In genomic region chr16:71542377-71542776, GRCh38 we compare ENCODE assay signal across 7 cellular contexts. TPM values are rescaled to one million over a fixed set of nuclear protein-coding genes. Genes with fewer than 3 reads are reported as not detected.
DNase-seq lines count a peak whose midpoint lies in the region; ATAC-seq, FAIRE-seq and TF ChIP-seq lines count a peak whose summit lies in the region.

No MANE protein-coding gene starts in this region.

- H3K4me1 ChIP-seq in vagina = no peaks in the 10 kb centered on the region

- DNase-seq in GM12891 (ENCODE audit: insufficient read length, low spot score) (peak; percentile 30), SK-MEL-5 (ENCODE audit: low read depth, low spot score) (peak; percentile 79), islet precursor cell (peak; percentile 81), vagina (ENCODE audit: extremely low spot score in 2 of 2) (no peak)
- peak; percentile 35 for DNase-seq in activated gamma-delta T cell treated with anti-CD3 and anti-CD28 coated beads, Interleukin-2, amount 50 U/mL, for 16 hours (ENCODE audit: low read depth)
- DNase-seq in stimulated activated CD8-positive, alpha-beta memory T cell treated with anti-CD3 and anti-CD28 coated beads, Interleukin-15, amount 100 ng/mL, for 4 hours (ENCODE audit: low read depth in 2 of 2) = peak; percentile 8 to 13

- no peaks in the 10 kb centered on the region for H3K9me3 ChIP-seq in vagina

- H3K36me3 ChIP-seq in vagina = no peaks in the 10 kb centered on the region

- intact Hi-C loops in vagina (cut with DNase I) = no loop called here

- peak; percentile 78 for FAIRE-seq in GM12891 (lab: Jason Lieb, UNC)

- no peak for TF ChIP-seq CTCF in vagina (IDR thresholded peaks at IDR 0.05)

- ATAC-seq in HG02938 (IDR thresholded peaks at IDR 0.05; ENCODE audit: unreplicated experiment) = peak; percentile 68

- no peak overlapping the region for H3K27ac ChIP-seq in vagina

- TF ChIP-seq POLR2A in GM12891 (IDR thresholded peaks at IDR 0.05; ENCODE audit: low read depth, low read length) (no peak), vagina (IDR thresholded peaks at IDR 0.05) (no peak)

- H3K4me3 ChIP-seq in vagina = no peak overlapping the region

- in situ Hi-C loops in SK-MEL-5 (cut with HindIII; ENCODE audit: low pct_unique_long_range_greater_than_20kb, low sequenced_read_pairs) = no loop called here

- H3K27me3 ChIP-seq in vagina = no peaks in the 10 kb centered on the region

TF ChIP-seq in GM12891, 5 proteins besides CTCF, POLR2A, EP300 and RAD21:
- TF ChIP-seq PAX5 (IDR thresholded peaks at IDR 0.05; ENCODE audit: insufficient read depth, low read length, severe bottlenecking) = no peak
- TF ChIP-seq POLR2AphosphoS5 (IDR thresholded peaks at IDR 0.05; ENCODE audit: low read depth, low read length) = no peak
- TF ChIP-seq POU2F2 (IDR thresholded peaks at IDR 0.05; ENCODE audit: low read depth, low read length) = no peak
- no peak for TF ChIP-seq SPI1 (IDR thresholded peaks at IDR 0.05; ENCODE audit: low read depth, low read length)

RNA-seq across cellular contexts. Expression of gene CHST4, which starts 16.2 kb away (rescaled TPM):
- polyA plus RNA-seq in GM12891 (2012; ENCODE audit: low read depth, missing spikeins) = 0.41 TPM
- total RNA-seq in SK-MEL-5 (2014; rRNA removed; shearing (Covaris generic)) = not detected in 2 replicates
- polyA plus RNA-seq in SK-MEL-5 (2015; cell fraction: cytosol; rRNA removed) = not detected in 2 replicates
- polyA plus RNA-seq in SK-MEL-5 (2015; cell fraction: nucleus; rRNA removed) = not detected in 2 replicates
- not detected for total RNA-seq in vagina

RNA-seq across cellular contexts. Expression of gene TAT, which starts 34.5 kb away (rescaled TPM):
- 0.01 TPM for polyA plus RNA-seq in GM12891 (2012; ENCODE audit: low read depth, missing spikeins)
- not detected in 2 replicates for total RNA-seq in SK-MEL-5 (2014; rRNA removed; shearing (Covaris generic))
- polyA plus RNA-seq in SK-MEL-5 (2015; cell fraction: cytosol; rRNA removed) = not detected in 2 replicates
- polyA plus RNA-seq in SK-MEL-5 (2015; cell fraction: nucleus; rRNA removed) = not detected in 2 replicates
- total RNA-seq in vagina = not detected

RNA-seq across cellular contexts. Expression of gene ZNF19, which starts 53.3 kb away (rescaled TPM):
- polyA plus RNA-seq in GM12891 (2012; ENCODE audit: low read depth, missing spikeins) = 1.2 TPM
- 2.2 and 3.3 TPM in 2 replicates for total RNA-seq in SK-MEL-5 (2014; rRNA removed; shearing (Covaris generic))
- 1.0 and 1.4 TPM in 2 replicates for polyA plus RNA-seq in SK-MEL-5 (2015; cell fraction: cytosol; rRNA removed)
- polyA plus RNA-seq in SK-MEL-5 (2015; cell fraction: nucleus; rRNA removed) = 11.4 and 15.3 TPM in 2 replicates
- 2.2 TPM for total RNA-seq in vagina

Comparison
In these comparisons a context has a peak if more than half of its experiments do, and no peak if none do; other contexts are left out.
1. DNase-seq: peak in GM12891 (single experiment), SK-MEL-5 (single experiment), activated gamma-delta T cell treated with anti-CD3 and anti-CD28 coated beads, Interleukin-2, amount 50 U/mL, for 16 hours (single experiment), islet precursor cell (single experiment) and stimulated activated CD8-positive, alpha-beta memory T cell treated with anti-CD3 and anti-CD28 coated beads, Interleukin-15, amount 100 ng/mL, for 4 hours (2 of 2); none in vagina (0 of 2).